ENCODE assay signal across 24 cellular contexts in the genomic region with DNA sequence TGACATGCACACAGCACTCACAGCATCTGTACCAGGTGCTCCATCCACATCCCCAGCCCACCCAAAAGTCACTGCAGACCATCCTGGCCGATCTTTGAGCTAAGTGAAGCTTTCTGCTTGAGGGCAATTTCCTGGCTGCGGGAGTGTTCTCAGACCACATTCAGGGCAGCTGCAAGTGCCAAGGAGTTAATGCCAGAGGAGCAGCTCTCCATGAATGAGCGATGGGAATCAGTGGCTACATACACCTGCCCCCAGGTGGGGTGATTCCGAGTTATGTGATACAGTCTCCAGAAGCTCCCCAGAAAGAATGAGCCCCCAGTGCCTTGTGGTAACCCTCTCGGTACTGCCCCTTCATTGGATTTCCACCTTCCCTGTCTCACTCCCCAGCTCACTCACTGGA.
A peak's percentile ranks its signal among the peaks of the same experiment; 100 is the strongest.
DNase-seq lines count a peak whose midpoint lies in the region; ATAC-seq and TF ChIP-seq lines count a peak whose summit lies in the region.
"Had no signal": no experiment of that assay in that cellular context is flagged by ENCODE, and none has a peak within 500 bp of the region (broad histone marks: within the 10 kb centered on the region; RNA-seq: fewer than 3 reads in every experiment).

No MANE protein-coding gene starts in this region.

- H2AK5ac ChIP-seq in IMR-90 (ENCODE audit: low read depth, low read length) = no peak overlapping the region

- H3K36me3 ChIP-seq in IMR-90 (ENCODE audit: control insufficient read depth, insufficient read depth, low read length) (no peaks in the 10 kb centered on the region), sigmoid colon (no peaks in the 10 kb centered on the region)

- no CpG with 5 or more reads among the region's 5 CpGs for WGBS in IMR-90 (ENCODE audit: extremely low coverage in 2 of 2, insufficient read length in 1 of 2), 2 experiments
- WGBS in sigmoid colon, 2 donors = 81 to 84% methylated on average over 5 of the region's 5 CpGs

- H3K4me1 ChIP-seq in IMR-90 (ENCODE audit: control insufficient read depth, insufficient read depth, low read length) (no peaks in the 10 kb centered on the region), sigmoid colon (peaks cover 0 to 3% (median 0%) of the 10 kb centered on the region in 4 donors)

- H3K27ac ChIP-seq in IMR-90 (ENCODE audit: insufficient read depth, low read length) (no peak overlapping the region), sigmoid colon (no peak overlapping the region)
- H3K27ac ChIP-seq: HL-60, RWPE1, SK-N-MC had no signal

- H3K23ac ChIP-seq in IMR-90 (ENCODE audit: low read depth, low read length) = no peak overlapping the region

- POLR2A ChIA-PET in IMR-90 (lab: Charles Lee; ENCODE audit: unreplicated experiment) = no interaction called here

- H3K79me1 ChIP-seq in IMR-90 (ENCODE audit: low read depth in 1 of 2, low read length in 2 of 2) = no peaks in the 10 kb centered on the region

- no peak overlapping the region for H2BK120ac ChIP-seq in IMR-90 (ENCODE audit: low read depth, low read length)

- H3K27me3 ChIP-seq in IMR-90 (ENCODE audit: control insufficient read depth, insufficient read depth, low read length) (peaks cover 3% of the 10 kb centered on the region; the same call in 1 of the 2 replicates), sigmoid colon (peaks cover 0 to 34% (median 2%) of the 10 kb centered on the region in 3 donors)

- no peak overlapping the region for H2AK9ac ChIP-seq in IMR-90 (replicated peaks; ENCODE audit: low read depth, low read length, poor library complexity)

- CTCF ChIA-PET in IMR-90 (lab: Yijun Ruan, JAX) = interaction anchor here (0.5 to 0.7 kb wide), 2 partner anchors 520 to 1502 kb away, joined by 3 read pairs; no protein-coding TSS in a partner anchor

- dilution Hi-C loops in IMR-90 (cut with HindIII; ENCODE audit: low sequenced_read_pairs, unreplicated experiment) = no loop called here

- in situ Hi-C loops in IMR-90 (cut with MboI; ENCODE audit: low sequenced_read_pairs) = no loop called here

- H3K9me3 ChIP-seq in IMR-90 (ENCODE audit: control insufficient read depth, insufficient read depth, low read length) = no peaks in the 10 kb centered on the region
- H3K9me3 ChIP-seq in sigmoid colon = no peaks in the 10 kb centered on the region

- intact Hi-C loops in IMR-90 (cut with micrococcal nuclease) (no loop called here), sigmoid colon (cut with DNase I) (no loop called here), Right ventricle myocardium inferior (cut with DNase I) (no loop called here)

- no peak overlapping the region for H4K8ac ChIP-seq in IMR-90 (ENCODE audit: low read depth in 2 of 2, low read length in 2 of 2)

- H3K9me1 ChIP-seq in IMR-90 (ENCODE audit: insufficient read depth, low read length) = no peaks in the 10 kb centered on the region

- DNase-seq in IMR-90 = no peak
- peak; percentile 34 for DNase-seq in ecto neural progenitor cell (ENCODE audit: low spot score)
- DNase-seq in sigmoid colon = peak; percentile 25
- DNase-seq in stimulated activated naive CD8-positive, alpha-beta T cell treated with anti-CD3 and anti-CD28 coated beads, Interleukin-15, amount 100 ng/mL, for 72 hours = no peak
- no peak for DNase-seq in Right ventricle myocardium inferior (ENCODE audit: missing footprints)
- no peak for DNase-seq in NCI-H2196 treated with DMSO at 0.1 percent for 48 hours (lab: John Stamatoyannopoulos, UW; ENCODE audit: unreplicated experiment)
- DNase-seq: Calu3; CD8-positive, alpha-beta memory T cell; DMS79 treated with DMSO at 0.1 percent for 48 hours; Kasumi-1; MV-4-11; NCI-H1105; NCI-H146; NCI-H2029; NCI-H2227 treated with DMSO at 0.1 percent for 48 hours; NCI-H69; SHP77 treated with DMSO at 0.1 percent for 48 hours had no signal

- TF ChIP-seq RAD21 in IMR-90 (IDR thresholded peaks at IDR 0.05; ENCODE audit: low read length) = no peak

- TF ChIP-seq CTCF in IMR-90 (conservative IDR thresholded peaks at IDR 0.05; ENCODE audit: low read depth, low read length) (no peak), sigmoid colon (IDR thresholded peaks at IDR 0.05) (no peak)

- H3K4me3 Mint-ChIP-seq in stimulated activated naive CD8-positive, alpha-beta T cell treated with anti-CD3 and anti-CD28 coated beads, Interleukin-15, amount 100 ng/mL, for 72 hours = no peak overlapping the region
- H3K4me3 Mint-ChIP-seq: CD14-positive monocyte; CD8-positive, alpha-beta memory T cell had no signal

- ATAC-seq in IMR-90 (ENCODE audit: low read depth) (no peak), HG03439 (IDR thresholded peaks at IDR 0.05; ENCODE audit: unreplicated experiment) (no peak), Right ventricle myocardium inferior (no peak)
- ATAC-seq in stimulated activated naive CD8-positive, alpha-beta T cell treated with anti-CD3 and anti-CD28 coated beads, Interleukin-15, amount 100 ng/mL, for 72 hours = no peak
- ATAC-seq: HCT116, Panc1 had no signal

- no peak overlapping the region for H2BK5ac ChIP-seq in IMR-90 (ENCODE audit: low read depth, low read length, poor library complexity, severe bottlenecking)

- no peak overlapping the region for H3K18ac ChIP-seq in IMR-90 (ENCODE audit: low read depth, low read length)

- no peak overlapping the region for H3K27ac Mint-ChIP-seq in stimulated activated naive CD8-positive, alpha-beta T cell treated with anti-CD3 and anti-CD28 coated beads, Interleukin-15, amount 100 ng/mL, for 72 hours
- H3K27ac Mint-ChIP-seq: CD14-positive monocyte; CD8-positive, alpha-beta memory T cell had no signal

- BruUV-seq in IMR-90 (replicated peaks; lab: Mats Ljungman, UMichigan) = no TSS peak

- H4K91ac ChIP-seq in IMR-90 (ENCODE audit: insufficient read depth, low read depth, low read length) = no peak overlapping the region

- H3K9ac ChIP-seq in IMR-90 (ENCODE audit: low read depth, low read length) = no peak overlapping the region

- no peak overlapping the region for H3K14ac ChIP-seq in IMR-90 (replicated peaks; ENCODE audit: low read depth, low read length)

- no peak overlapping the region for H3K56ac ChIP-seq in IMR-90 (ENCODE audit: extremely low read depth, insufficient read depth, low read length)

- no peak overlapping the region for H2BK15ac ChIP-seq in IMR-90 (ENCODE audit: low read depth, low read length)

- H4K5ac ChIP-seq in IMR-90 (ENCODE audit: low read depth, low read length) = no peak overlapping the region

- no peak overlapping the region for H3K4me3 ChIP-seq in IMR-90 (ENCODE audit: insufficient read depth, low read depth, low read length)
- no peak overlapping the region for H3K4me3 ChIP-seq in sigmoid colon
- H3K4me3 ChIP-seq: SK-N-MC had no signal

- H2BK20ac ChIP-seq in IMR-90 (ENCODE audit: low read depth, low read length) = no peak overlapping the region

- peaks cover 40% of the 10 kb centered on the region for H3K27me3 Mint-ChIP-seq in stimulated activated naive CD8-positive, alpha-beta T cell treated with anti-CD3 and anti-CD28 coated beads, Interleukin-15, amount 100 ng/mL, for 72 hours

- peak overlapping the region; percentile 43 for H2AFZ ChIP-seq in IMR-90 (replicated peaks; ENCODE audit: low read length, poor library complexity)

- H3K9me3 Mint-ChIP-seq in stimulated activated naive CD8-positive, alpha-beta T cell treated with anti-CD3 and anti-CD28 coated beads, Interleukin-15, amount 100 ng/mL, for 72 hours = peaks cover 0 to 7% of the 10 kb centered on the region in 2 donors

- no peak overlapping the region for H3K4me2 ChIP-seq in IMR-90 (ENCODE audit: low read depth, low read length)

- H4K20me1 ChIP-seq in IMR-90 (ENCODE audit: insufficient read depth, low read length) = no peaks in the 10 kb centered on the region

- no peak overlapping the region for H3K4ac ChIP-seq in IMR-90 (ENCODE audit: low read depth, low read length)

- H3K4me1 Mint-ChIP-seq in stimulated activated naive CD8-positive, alpha-beta T cell treated with anti-CD3 and anti-CD28 coated beads, Interleukin-15, amount 100 ng/mL, for 72 hours = peaks cover 2% of the 10 kb centered on the region
- H3K4me1 Mint-ChIP-seq: CD14-positive monocyte had no signal

- TF ChIP-seq POLR2A in IMR-90 (IDR thresholded peaks at IDR 0.05; ENCODE audit: low read depth, low read length) = no peak
- TF ChIP-seq POLR2A in sigmoid colon (IDR thresholded peaks at IDR 0.05) = no peak

- TF ChIP-seq EP300 in sigmoid colon (IDR thresholded peaks at IDR 0.05) = no peak

TF ChIP-seq in IMR-90, 13 proteins besides CTCF, POLR2A, EP300 and RAD21:
- TF ChIP-seq FOS (IDR thresholded peaks at IDR 0.05; ENCODE audit: low read depth, low read length) (no peak), BHLHE40 (IDR thresholded peaks at IDR 0.05; ENCODE audit: low read depth, low read length) (no peak), MAZ (IDR thresholded peaks at IDR 0.05; ENCODE audit: borderline replicate concordance, low read depth, low read length) (no peak), NFE2L2 (IDR thresholded peaks at IDR 0.05; ENCODE audit: low read depth, low read length) (no peak), RFX5 (IDR thresholded peaks at IDR 0.05; ENCODE audit: low read depth, low read length) (no peak), SMC3 (IDR thresholded peaks at IDR 0.05; ENCODE audit: low read depth, low read length) (no peak)
- TF ChIP-seq, protein P1, sequence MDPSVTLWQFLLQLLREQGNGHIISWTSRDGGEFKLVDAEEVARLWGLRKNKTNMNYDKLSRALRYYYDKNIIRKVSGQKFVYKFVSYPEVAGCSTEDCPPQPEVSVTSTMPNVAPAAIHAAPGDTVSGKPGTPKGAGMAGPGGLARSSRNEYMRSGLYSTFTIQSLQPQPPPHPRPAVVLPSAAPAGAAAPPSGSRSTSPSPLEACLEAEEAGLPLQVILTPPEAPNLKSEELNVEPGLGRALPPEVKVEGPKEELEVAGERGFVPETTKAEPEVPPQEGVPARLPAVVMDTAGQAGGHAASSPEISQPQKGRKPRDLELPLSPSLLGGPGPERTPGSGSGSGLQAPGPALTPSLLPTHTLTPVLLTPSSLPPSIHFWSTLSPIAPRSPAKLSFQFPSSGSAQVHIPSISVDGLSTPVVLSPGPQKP (IDR thresholded peaks at IDR 0.05; ENCODE audit: borderline replicate concordance, low read depth, low read length) = no peak
- TF ChIP-seq, protein P2, sequence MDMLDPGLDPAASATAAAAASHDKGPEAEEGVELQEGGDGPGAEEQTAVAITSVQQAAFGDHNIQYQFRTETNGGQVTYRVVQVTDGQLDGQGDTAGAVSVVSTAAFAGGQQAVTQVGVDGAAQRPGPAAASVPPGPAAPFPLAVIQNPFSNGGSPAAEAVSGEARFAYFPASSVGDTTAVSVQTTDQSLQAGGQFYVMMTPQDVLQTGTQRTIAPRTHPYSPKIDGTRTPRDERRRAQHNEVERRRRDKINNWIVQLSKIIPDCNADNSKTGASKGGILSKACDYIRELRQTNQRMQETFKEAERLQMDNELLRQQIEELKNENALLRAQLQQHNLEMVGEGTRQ (IDR thresholded peaks at IDR 0.05; ENCODE audit: low read depth, low read length) = no peak

Comparison
In these comparisons a context has a peak if more than half of its experiments do, and no peak if none do; other contexts are left out.
1. DNase-seq: peak in ecto neural progenitor cell (single experiment) and sigmoid colon (single experiment); none in IMR-90 (single experiment), stimulated activated naive CD8-positive, alpha-beta T cell treated with anti-CD3 and anti-CD28 coated beads, Interleukin-15, amount 100 ng/mL, for 72 hours (0 of 2), Right ventricle myocardium inferior (single experiment) and NCI-H2196 treated with DMSO at 0.1 percent for 48 hours (single experiment).